ENCODE assay signal across 2 cellular contexts in genomic region chr16:75250809-75251279, GRCh38.
TF ChIP-seq lines count a peak whose summit lies in the region.

No MANE protein-coding gene starts in this region.

TF ChIP-seq in GM12891, 5 proteins besides CTCF, POLR2A, EP300 and RAD21:
- no peak for TF ChIP-seq PAX5 (IDR thresholded peaks at IDR 0.05; ENCODE audit: insufficient read depth, low read length, severe bottlenecking)
- no peak for TF ChIP-seq TAF1 (IDR thresholded peaks at IDR 0.05; ENCODE audit: low read depth, low read length)
- no peak for TF ChIP-seq POLR2AphosphoS5 (IDR thresholded peaks at IDR 0.05; ENCODE audit: low read depth, low read length)
- no peak for TF ChIP-seq SPI1 (IDR thresholded peaks at IDR 0.05; ENCODE audit: low read depth, low read length)
- no peak for TF ChIP-seq POU2F2 (IDR thresholded peaks at IDR 0.05; ENCODE audit: low read depth, low read length)

TF ChIP-seq in endothelial cell of umbilical vein, 7 proteins besides CTCF, POLR2A, EP300 and RAD21:
- TF ChIP-seq EZH2 (IDR thresholded peaks at IDR 0.05; ENCODE audit: borderline replicate concordance, low read depth, low read length, severe bottlenecking): no peak
- TF ChIP-seq MAX (IDR thresholded peaks at IDR 0.05; ENCODE audit: insufficient read depth, insufficient read length): no peak
- no peak for TF ChIP-seq FOS (IDR thresholded peaks at IDR 0.05; ENCODE audit: borderline replicate concordance, insufficient read depth, low read length)
- no peak for TF ChIP-seq JUN (IDR thresholded peaks at IDR 0.05; ENCODE audit: borderline replicate concordance, insufficient read depth, insufficient read length, low read depth)
- no peak for TF ChIP-seq GATA2 (IDR thresholded peaks at IDR 0.05; ENCODE audit: insufficient read depth, insufficient read length, low read depth, low read length)
